ENCODE assay signal across 1 cellular context in genomic region chr20:17683218-17684076, GRCh38.
TF ChIP-seq lines count a peak whose summit lies in the region.

No MANE protein-coding gene starts in this region.

TF ChIP-seq in H1, 55 proteins besides CTCF, POLR2A, EP300 and RAD21:
- TF ChIP-seq ATF3 (IDR thresholded peaks at IDR 0.05; ENCODE audit: insufficient read depth, low read depth, low read length) (no peak), GABPA (IDR thresholded peaks at IDR 0.05; ENCODE audit: borderline replicate concordance, insufficient read depth, low read length) (no peak), NRF1 (IDR thresholded peaks at IDR 0.05; ENCODE audit: low read depth, low read length) (no peak), SIN3A (conservative IDR thresholded peaks at IDR 0.05 in 1 of 2, IDR thresholded peaks at IDR 0.05 in 1 of 2; ENCODE audit: low read depth in 1 of 2, low read length in 2 of 2) (no peak), TAF1 (IDR thresholded peaks at IDR 0.05; ENCODE audit: low read depth, low read length) (no peak)
